ENCODE assay signal across 13 cellular contexts in genomic region chr6:103672169-103672568, GRCh38.
A peak's percentile ranks its signal among the peaks of the same experiment; 100 is the strongest.
DNase-seq lines count a peak whose midpoint lies in the region; ATAC-seq, FAIRE-seq and TF ChIP-seq lines count a peak whose summit lies in the region.
"Had no signal": no experiment of that assay in that cellular context is flagged by ENCODE, and none has a peak within 500 bp of the region (broad histone marks: within the 10 kb centered on the region; RNA-seq: fewer than 3 reads in every experiment).

No MANE protein-coding gene starts in this region.

- no peak overlapping the region for H3K4me2 ChIP-seq in H1 (ENCODE audit: insufficient read depth in 1 of 2, low read depth in 2 of 2, low read length in 2 of 2)

- H4K91ac ChIP-seq in H1 (replicated peaks; ENCODE audit: insufficient read length, low read length), result no peak overlapping the region

- H3K23ac ChIP-seq in H1 (ENCODE audit: insufficient read length), result no peak overlapping the region

- peaks cover 9% of the 10 kb centered on the region for H3K4me1 Mint-ChIP-seq in MCF 10A (ENCODE audit: insufficient read depth, unreplicated experiment)
- H3K4me1 Mint-ChIP-seq in naive thymus-derived CD8-positive, alpha-beta T cell, result peaks cover 0 to 6% (median 4%) of the 10 kb centered on the region in 4 donors
- peaks cover 3% of the 10 kb centered on the region for H3K4me1 Mint-ChIP-seq in activated CD4-positive, alpha-beta T cell treated with anti-CD3 and anti-CD28 coated beads, Interleukin-2, amount 10 ng/mL, durations not matched to agents 7 days and 5 days

- H2BK5ac ChIP-seq in H1 (ENCODE audit: low read depth, low read length), result no peak overlapping the region

- H3K9me3 ChIP-seq in breast epithelium, result peaks cover 0 to under 1% of the 10 kb centered on the region in 2 donors
- H3K9me3 ChIP-seq in H1 (ENCODE audit: insufficient read depth in 2 of 2, low read depth in 1 of 2, low read length in 1 of 2), result peaks cover 0 to 4% of the 10 kb centered on the region in 2 experiments; a peak in 1 of 4 replicates
- H3K9me3 ChIP-seq: SJSA1 had no signal

- no peak overlapping the region for H3K27ac Mint-ChIP-seq in MCF 10A (ENCODE audit: low read depth, unreplicated experiment)
- no peak overlapping the region for H3K27ac Mint-ChIP-seq in naive thymus-derived CD8-positive, alpha-beta T cell
- H3K27ac Mint-ChIP-seq in activated CD4-positive, alpha-beta T cell treated with anti-CD3 and anti-CD28 coated beads, Interleukin-2, amount 10 ng/mL, durations not matched to agents 7 days and 5 days, result no peak overlapping the region
- H3K27ac Mint-ChIP-seq: activated naive CD8-positive, alpha-beta T cell had no signal

- no peak for TF ChIP-seq EP300 in H1 (IDR thresholded peaks at IDR 0.05; ENCODE audit: borderline replicate concordance in 1 of 2, low read depth in 2 of 2, low read length in 2 of 2)

- H2AK5ac ChIP-seq in H1 (ENCODE audit: low read depth, low read length), result no peak overlapping the region

- ATAC-seq in naive thymus-derived CD8-positive, alpha-beta T cell, result no peak
- ATAC-seq in GM19452 (IDR thresholded peaks at IDR 0.05; ENCODE audit: unreplicated experiment) (no peak), HG02870 (IDR thresholded peaks at IDR 0.05; ENCODE audit: unreplicated experiment) (no peak)

- no peaks in the 10 kb centered on the region for H3K9me3 Mint-ChIP-seq in MCF 10A (ENCODE audit: unreplicated experiment)
- peaks cover 0 to 15% (median 2%) of the 10 kb centered on the region in 9 donors for H3K9me3 Mint-ChIP-seq in naive thymus-derived CD8-positive, alpha-beta T cell
- H3K9me3 Mint-ChIP-seq in activated CD4-positive, alpha-beta T cell treated with anti-CD3 and anti-CD28 coated beads, Interleukin-2, amount 10 ng/mL, durations not matched to agents 7 days and 5 days, result no peaks in the 10 kb centered on the region

- FAIRE-seq in H1 (lab: Jason Lieb, UNC), result no peak

- POLR2A ChIA-PET in MCF 10A (lab: Yijun Ruan, JAX), result no interaction called here
- POLR2A ChIA-PET in H1 (lab: Charles Lee; ENCODE audit: partially characterized antibody), result no interaction called here
- POLR2A ChIA-PET in naive thymus-derived CD8-positive, alpha-beta T cell (lab: Charles Lee), result no interaction called here
- POLR2A ChIA-PET in activated CD4-positive, alpha-beta T cell treated with anti-CD3 and anti-CD28 coated beads, Interleukin-2, amount 10 ng/mL, durations not matched to agents 7 days and 5 days (lab: Charles Lee), result no interaction called here

- H3K18ac ChIP-seq in H1 (ENCODE audit: extremely low read depth, low read length), result no peak overlapping the region

- CTCF ChIA-PET in MCF 10A (lab: Yijun Ruan, JAX) (interaction anchor here (0.7 to 1.2 kb wide), 2 partner anchors 10 to 53 kb away, joined by 3 to 4 read pairs; no protein-coding TSS in a partner anchor), H1 (lab: Charles Lee; ENCODE audit: partially characterized antibody) (no interaction called here)
- CTCF ChIA-PET in activated CD4-positive, alpha-beta T cell treated with anti-CD3 and anti-CD28 coated beads, Interleukin-2, amount 10 ng/mL, durations not matched to agents 7 days and 5 days (lab: Charles Lee), result no interaction called here

- H3K27ac ChIP-seq in breast epithelium, result no peak overlapping the region
- no peak overlapping the region for H3K27ac ChIP-seq in H1 (ENCODE audit: low read depth, low read length)
- H3K27ac ChIP-seq: SJSA1, spleen had no signal

- H3K4me1 ChIP-seq in breast epithelium (no peaks in the 10 kb centered on the region), H1 (replicated peaks in 1 of 4; ENCODE audit: control insufficient read depth in 3 of 4, insufficient read depth in 4 of 4, low read length in 3 of 4) (no peaks in the 10 kb centered on the region)
- H3K4me1 ChIP-seq: SJSA1, spleen had no signal

- no peak overlapping the region for H3K4me3 ChIP-seq in breast epithelium
- no peak overlapping the region for H3K4me3 ChIP-seq in H1 (ENCODE audit: extremely low read depth in 1 of 4, insufficient read depth in 2 of 4, low read depth in 3 of 4, low read length in 4 of 4)
- H3K4me3 ChIP-seq: SJSA1, spleen had no signal

- H3K36me3 ChIP-seq in breast epithelium (peaks cover 3% of the 10 kb centered on the region), H1 (ENCODE audit: control insufficient read depth in 2 of 4, insufficient read depth in 4 of 4, low read length in 3 of 4) (no peaks in the 10 kb centered on the region)
- H3K36me3 ChIP-seq: SJSA1, spleen had no signal

- H3K79me1 ChIP-seq in H1 (ENCODE audit: low read depth, low read length), result no peaks in the 10 kb centered on the region

- H4K8ac ChIP-seq in H1 (ENCODE audit: extremely low read depth, insufficient read depth, low read length), result no peak overlapping the region

- peak; percentile 24 for TF ChIP-seq CTCF in MCF 10A (IDR thresholded peaks at IDR 0.05; ENCODE audit: unreplicated experiment)
- no peak for TF ChIP-seq CTCF in breast epithelium (IDR thresholded peaks at IDR 0.05)
- TF ChIP-seq CTCF in H1 (IDR thresholded peaks at IDR 0.05; ENCODE audit: control extremely low read depth in 1 of 3, insufficient read depth in 1 of 3, low read depth in 1 of 3, low read length in 3 of 3), result peak in 1 of 3 experiments; percentile 19; a peak in 2 of 4 replicates

- intact Hi-C loops in MCF 10A (cut with micrococcal nuclease) (loop anchor here (10.0 kb wide), 1 partner anchor 653 kb away; no protein-coding TSS in a partner anchor), breast epithelium (cut with DNase I; ENCODE audit: low total_unique reads) (no loop called here)

- H4K20me1 ChIP-seq in H1 (replicated peaks in 1 of 2; ENCODE audit: control insufficient read depth in 1 of 2, insufficient read depth in 2 of 2, low read length in 2 of 2), result no peaks in the 10 kb centered on the region

- H2AFZ ChIP-seq in H1 (ENCODE audit: low read length), result peak overlapping the region; percentile 81; the same call in 1 of the 2 replicates

- H3K23me2 ChIP-seq in H1 (ENCODE audit: low read depth, low read length), result no peaks in the 10 kb centered on the region

- no TSS peak for BruUV-seq in MCF 10A (replicated peaks; lab: Mats Ljungman, UMichigan)

- no peak overlapping the region for H3K4ac ChIP-seq in H1 (replicated peaks; ENCODE audit: insufficient read length, low read depth, low read length)

- no peak overlapping the region for H2BK120ac ChIP-seq in H1 (replicated peaks; ENCODE audit: low read depth, low read length)

- H2BK12ac ChIP-seq in H1 (ENCODE audit: low read depth, low read length), result no peak overlapping the region

- TF ChIP-seq POLR2A in breast epithelium (IDR thresholded peaks at IDR 0.05) (no peak), H1 (IDR thresholded peaks at IDR 0.05; ENCODE audit: control extremely low read depth in 1 of 2, low read depth in 2 of 2, low read length in 2 of 2) (no peak)

- peaks cover 38% of the 10 kb centered on the region for H3K27me3 Mint-ChIP-seq in MCF 10A (ENCODE audit: insufficient read depth, unreplicated experiment)
- peaks cover 0 to 2% (median 0%) of the 10 kb centered on the region in 5 donors for H3K27me3 Mint-ChIP-seq in naive thymus-derived CD8-positive, alpha-beta T cell
- H3K27me3 Mint-ChIP-seq in activated CD4-positive, alpha-beta T cell treated with anti-CD3 and anti-CD28 coated beads, Interleukin-2, amount 10 ng/mL, durations not matched to agents 7 days and 5 days, result no peaks in the 10 kb centered on the region
- H3K27me3 Mint-ChIP-seq: activated naive CD8-positive, alpha-beta T cell had no signal

- no peak overlapping the region for H2BK20ac ChIP-seq in H1 (ENCODE audit: low read length)

- no peak overlapping the region for H3K56ac ChIP-seq in H1 (replicated peaks; ENCODE audit: insufficient read length, low read depth, low read length)

- DNase-seq in MCF 10A (ENCODE audit: unreplicated experiment) (peak; percentile 41), breast epithelium (ENCODE audit: low spot score in 2 of 2) (no peak), OCI-M1 (lab: John Stamatoyannopoulos, UW) (peak; percentile 85), H1 (ENCODE audit: low read depth in 1 of 2, low spot score in 2 of 2) (no peak)
- DNase-seq in naive thymus-derived CD8-positive, alpha-beta T cell, result no peak
- DNase-seq in activated CD4-positive, alpha-beta T cell treated with anti-CD3 and anti-CD28 coated beads, Interleukin-2, amount 10 ng/mL, durations not matched to agents 7 days and 5 days, result no peak
- DNase-seq: activated CD8-positive, alpha-beta memory T cell treated with anti-CD3 and anti-CD28 coated beads for 24 hours; NCI-H1694 treated with DMSO at 0.1 percent for 48 hours; spleen had no signal

- H3K27me3 ChIP-seq in breast epithelium, result no peaks in the 10 kb centered on the region
- H3K27me3 ChIP-seq in H1 (replicated peaks in 1 of 4; ENCODE audit: control insufficient read depth in 3 of 4, extremely low read depth in 1 of 4, insufficient read depth in 3 of 4, low read length in 3 of 4), result peaks cover 0 to 1% (median 0%) of the 10 kb centered on the region in 4 experiments; a peak in 1 of 7 replicates
- H3K27me3 ChIP-seq: SJSA1, spleen had no signal

- H2BK15ac ChIP-seq in H1 (ENCODE audit: low read length), result no peak overlapping the region

- H3K14ac ChIP-seq in H1 (ENCODE audit: insufficient read length), result no peak overlapping the region

- H3K9ac ChIP-seq in H1 (replicated peaks in 1 of 4; ENCODE audit: extremely low read depth in 1 of 4, low read depth in 3 of 4, low read length in 3 of 4), result no peak overlapping the region

- 83% methylated on average over 1 of the region's 1 CpG; no CpG with 5 or more reads in 1 of the 2 experiments for WGBS in H1 (ENCODE audit: extremely low coverage in 1 of 2, insufficient coverage in 1 of 2, insufficient read length in 1 of 2, insufficient replicate concordance in 2 of 2, low coverage in 1 of 2, low lambda C conversion rate in 2 of 2, missing lambda C conversion rate in 1 of 2), 2 experiments

- peak; percentile 17 to 27; a peak in 3 of 4 replicates for TF ChIP-seq RAD21 in H1 (IDR thresholded peaks at IDR 0.05 in 1 of 2, conservative IDR thresholded peaks at IDR 0.05 in 1 of 2; ENCODE audit: low read depth in 2 of 2, low read length in 2 of 2)

- no peaks in the 10 kb centered on the region for H3K79me2 ChIP-seq in H1 (ENCODE audit: control insufficient read depth in 1 of 2, insufficient read depth in 2 of 2, low read length in 2 of 2)

- no peak overlapping the region for H3K4me3 Mint-ChIP-seq in MCF 10A (ENCODE audit: unreplicated experiment)
- no peak overlapping the region for H3K4me3 Mint-ChIP-seq in naive thymus-derived CD8-positive, alpha-beta T cell
- H3K4me3 Mint-ChIP-seq in activated CD4-positive, alpha-beta T cell treated with anti-CD3 and anti-CD28 coated beads, Interleukin-2, amount 10 ng/mL, durations not matched to agents 7 days and 5 days, result no peak overlapping the region
- H3K4me3 Mint-ChIP-seq: activated naive CD8-positive, alpha-beta T cell had no signal

- no peaks in the 10 kb centered on the region for H3K36me3 Mint-ChIP-seq in MCF 10A (ENCODE audit: insufficient read depth, unreplicated experiment)
- no peaks in the 10 kb centered on the region for H3K36me3 Mint-ChIP-seq in naive thymus-derived CD8-positive, alpha-beta T cell
- H3K36me3 Mint-ChIP-seq in activated CD4-positive, alpha-beta T cell treated with anti-CD3 and anti-CD28 coated beads, Interleukin-2, amount 10 ng/mL, durations not matched to agents 7 days and 5 days (ENCODE audit: low read depth), result no peaks in the 10 kb centered on the region
- H3K36me3 Mint-ChIP-seq: activated naive CD8-positive, alpha-beta T cell had no signal

- H4K5ac ChIP-seq in H1 (ENCODE audit: insufficient read length, low read depth, low read length), result no peak overlapping the region

TF ChIP-seq in H1, 55 proteins besides CTCF, POLR2A, EP300 and RAD21 (continues in another document):
- TF ChIP-seq MAFK (IDR thresholded peaks at IDR 0.05; ENCODE audit: low read depth, low read length), result no peak

Comparison
In these comparisons a context has a peak if more than half of its experiments do, and no peak if none do; other contexts are left out.
1. DNase-seq: peak in MCF 10A (single experiment) and OCI-M1 (single experiment); none in breast epithelium (0 of 2), H1 (0 of 2), naive thymus-derived CD8-positive, alpha-beta T cell (0 of 10) and activated CD4-positive, alpha-beta T cell treated with anti-CD3 and anti-CD28 coated beads, Interleukin-2, amount 10 ng/mL, durations not matched to agents 7 days and 5 days (single experiment).